In genomic region chr5:112210430-112211005, GRCh38 we compare ENCODE assay signal across 8 cellular contexts.
DNase-seq lines count a peak whose midpoint lies in the region; ATAC-seq and TF ChIP-seq lines count a peak whose summit lies in the region.

No MANE protein-coding gene starts in this region.

- no peak overlapping the region for H3K4me3 Mint-ChIP-seq in osteocyte (ENCODE audit: unreplicated experiment)

- peak; percentile 66 for TF ChIP-seq CTCF in fibroblast of the aortic adventitia (IDR thresholded peaks at IDR 0.05; ENCODE audit: insufficient read depth, low read length)
- TF ChIP-seq CTCF in osteocyte (IDR thresholded peaks at IDR 0.05), result peak; percentile 82

- H3K9me3 ChIP-seq in SJCRH30 (replicated peaks), result no peaks in the 10 kb centered on the region

- no peaks in the 10 kb centered on the region for H3K36me3 ChIP-seq in H7 (replicated peaks; ENCODE audit: control insufficient read depth, insufficient read depth, low read length)
- H3K36me3 ChIP-seq in SJCRH30, result no peaks in the 10 kb centered on the region

- peak; percentile 65 for DNase-seq in Ammon's horn (ENCODE audit: low spot score)
- DNase-seq in H7, result peak; percentile 39
- DNase-seq in SJCRH30, result peak; percentile 38 to 67
- DNase-seq in fibroblast of the aortic adventitia (ENCODE audit: low read depth), result peak; percentile 44
- no peak for DNase-seq in osteocyte (ENCODE audit: extremely low spot score, unreplicated experiment)

- H3K27ac Mint-ChIP-seq in osteocyte (ENCODE audit: unreplicated experiment), result no peak overlapping the region

- H3K36me3 Mint-ChIP-seq in osteocyte (ENCODE audit: unreplicated experiment), result no peaks in the 10 kb centered on the region

- H3K27ac ChIP-seq in SJCRH30, result no peak overlapping the region

- peaks cover 4% of the 10 kb centered on the region for H3K27me3 Mint-ChIP-seq in osteocyte (ENCODE audit: unreplicated experiment)

- no peaks in the 10 kb centered on the region for H3K9me3 Mint-ChIP-seq in osteocyte (ENCODE audit: unreplicated experiment)

- H3K4me1 ChIP-seq in SJCRH30, result no peaks in the 10 kb centered on the region

- H3K27me3 ChIP-seq in H7 (ENCODE audit: control insufficient read depth, insufficient read depth, low read length) (no peaks in the 10 kb centered on the region), SJCRH30 (no peaks in the 10 kb centered on the region)

- H3K4me3 ChIP-seq in H7 (ENCODE audit: insufficient read depth, low read depth, low read length), result no peak overlapping the region
- H3K4me3 ChIP-seq in SJCRH30, result no peak overlapping the region
- no peak overlapping the region for H3K4me3 ChIP-seq in fibroblast of the aortic adventitia (ENCODE audit: low read depth, low read length)

- ATAC-seq in GM21737 (IDR thresholded peaks at IDR 0.05; ENCODE audit: unreplicated experiment) (no peak), GM18909 (IDR thresholded peaks at IDR 0.05; ENCODE audit: poor library complexity, unreplicated experiment) (no peak), HG03342 (IDR thresholded peaks at IDR 0.05; ENCODE audit: unreplicated experiment) (no peak)

- peaks cover 3% of the 10 kb centered on the region for H3K4me1 Mint-ChIP-seq in osteocyte (ENCODE audit: unreplicated experiment)
